ENCODE assay signal across 11 cellular contexts in the genomic region with DNA sequence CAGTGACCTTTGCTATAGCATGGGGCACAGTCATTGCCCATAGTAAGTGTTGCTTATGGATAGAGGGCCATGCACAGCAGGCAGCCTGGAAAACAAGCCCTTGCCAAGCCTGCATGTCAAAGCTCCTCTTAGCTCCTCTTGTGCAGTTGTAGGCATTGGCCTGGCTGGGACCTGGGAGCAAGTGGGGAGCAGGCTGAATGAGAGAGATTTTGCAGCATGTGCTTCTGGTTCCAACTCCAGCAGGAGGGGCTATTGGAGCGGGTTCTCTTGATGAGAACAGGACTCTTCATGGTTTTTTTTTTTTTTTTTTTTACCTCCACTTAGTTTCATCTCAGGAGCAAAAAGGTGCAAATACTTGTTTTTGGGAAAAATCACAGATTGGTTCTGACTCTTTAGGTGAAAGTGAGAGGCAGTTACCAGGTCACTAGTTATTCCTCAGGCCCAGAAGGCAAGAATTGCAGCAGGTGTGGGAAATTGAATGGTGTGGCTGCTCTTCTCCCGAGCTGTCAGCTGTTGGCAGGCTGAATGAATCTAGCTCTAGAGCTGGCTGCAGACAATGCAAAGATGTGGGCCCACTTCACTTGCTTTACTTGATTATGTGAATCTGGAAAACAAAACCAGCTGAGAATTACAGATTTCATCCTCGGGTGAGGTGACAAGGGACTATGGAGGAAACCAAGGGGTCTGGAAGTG.
A peak's percentile ranks its signal among the peaks of the same experiment; 100 is the strongest.
DNase-seq lines count a peak whose midpoint lies in the region; ATAC-seq and TF ChIP-seq lines count a peak whose summit lies in the region.
"Had no signal": no experiment of that assay in that cellular context is flagged by ENCODE, and none has a peak within 500 bp of the region (broad histone marks: within the 10 kb centered on the region; RNA-seq: fewer than 3 reads in every experiment).

No MANE protein-coding gene starts in this region.

- no peak overlapping the region for H3K27ac ChIP-seq in effector memory CD4-positive, alpha-beta T cell (ENCODE audit: insufficient read depth, low read length, poor library complexity, severe bottlenecking)
- H3K27ac ChIP-seq: KMS-11 had no signal

- no peaks in the 10 kb centered on the region for H3K9me3 Mint-ChIP-seq in chondrocyte (ENCODE audit: low read depth)
- H3K9me3 Mint-ChIP-seq in memory B cell, result no peaks in the 10 kb centered on the region
- no peaks in the 10 kb centered on the region for H3K9me3 Mint-ChIP-seq in natural killer cell treated with Interleukin-12 subunit alpha and Interleukin-12 subunit beta and Interleukin-15 and Interleukin-18, amount 100 ng/mL, for 72 hours

- H3K27ac Mint-ChIP-seq in chondrocyte (ENCODE audit: unreplicated experiment) (peak overlapping the region; percentile 34), memory B cell (peak overlapping the region; percentile 41)
- H3K27ac Mint-ChIP-seq in natural killer cell treated with Interleukin-12 subunit alpha and Interleukin-12 subunit beta and Interleukin-15 and Interleukin-18, amount 100 ng/mL, for 72 hours, result no peak overlapping the region

- H3K27me3 ChIP-seq in effector memory CD4-positive, alpha-beta T cell (replicated peaks; ENCODE audit: control insufficient read depth, insufficient read depth, low read length, poor library complexity, severe bottlenecking), result no peaks in the 10 kb centered on the region
- H3K27me3 ChIP-seq in MG63, result no peaks in the 10 kb centered on the region

- H3K27me3 Mint-ChIP-seq in chondrocyte (ENCODE audit: low read depth) (no peaks in the 10 kb centered on the region), memory B cell (no peaks in the 10 kb centered on the region)
- H3K27me3 Mint-ChIP-seq in natural killer cell treated with Interleukin-12 subunit alpha and Interleukin-12 subunit beta and Interleukin-15 and Interleukin-18, amount 100 ng/mL, for 72 hours, result no peaks in the 10 kb centered on the region

- H3K36me3 Mint-ChIP-seq in chondrocyte (ENCODE audit: low read depth), result peaks cover 2% of the 10 kb centered on the region
- peaks cover 30% of the 10 kb centered on the region for H3K36me3 Mint-ChIP-seq in memory B cell
- H3K36me3 Mint-ChIP-seq in natural killer cell treated with Interleukin-12 subunit alpha and Interleukin-12 subunit beta and Interleukin-15 and Interleukin-18, amount 100 ng/mL, for 72 hours, result peaks cover 11% of the 10 kb centered on the region

- H3K4me3 Mint-ChIP-seq in chondrocyte (ENCODE audit: unreplicated experiment), result no peak overlapping the region
- no peak overlapping the region for H3K4me3 Mint-ChIP-seq in memory B cell
- no peak overlapping the region for H3K4me3 Mint-ChIP-seq in natural killer cell treated with Interleukin-12 subunit alpha and Interleukin-12 subunit beta and Interleukin-15 and Interleukin-18, amount 100 ng/mL, for 72 hours

- DNase-seq in AG09309 (ENCODE audit: low read depth), result no peak
- DNase-seq in NCI-H1105 treated with DMSO at 0.1 percent for 48 hours (lab: John Stamatoyannopoulos, UW), result peak; percentile 36
- DNase-seq in chondrocyte (ENCODE audit: low spot score), result no peak
- no peak for DNase-seq in memory B cell (ENCODE audit: low spot score in 2 of 2)
- DNase-seq in natural killer cell treated with Interleukin-12 subunit alpha and Interleukin-12 subunit beta and Interleukin-15 and Interleukin-18, amount 100 ng/mL, for 72 hours (ENCODE audit: low spot score), result no peak
- no peak for DNase-seq in LoVo (ENCODE audit: low spot score)
- DNase-seq in effector memory CD4-positive, alpha-beta T cell, result no peak
- DNase-seq in MG63, result no peak
- DNase-seq: effector CD8-positive, alpha-beta T cell had no signal

- ATAC-seq in memory B cell (ENCODE audit: low read depth), result no peak
- ATAC-seq in natural killer cell treated with Interleukin-12 subunit alpha and Interleukin-12 subunit beta and Interleukin-15 and Interleukin-18, amount 100 ng/mL, for 72 hours, result no peak

- H3K4me1 Mint-ChIP-seq in chondrocyte (ENCODE audit: low read depth) (peaks cover 39% of the 10 kb centered on the region), memory B cell (peaks cover 57% of the 10 kb centered on the region)
- peaks cover 25 to 40% of the 10 kb centered on the region in 2 donors for H3K4me1 Mint-ChIP-seq in natural killer cell treated with Interleukin-12 subunit alpha and Interleukin-12 subunit beta and Interleukin-15 and Interleukin-18, amount 100 ng/mL, for 72 hours (ENCODE audit: low read depth in 2 of 2)

- no peaks in the 10 kb centered on the region for H3K9me3 ChIP-seq in effector memory CD4-positive, alpha-beta T cell (ENCODE audit: control insufficient read depth, low read length)
- H3K9me3 ChIP-seq in MG63, result no peaks in the 10 kb centered on the region
- H3K9me3 ChIP-seq: Caco-2 had no signal

- H3K4me1 ChIP-seq in effector memory CD4-positive, alpha-beta T cell (ENCODE audit: control insufficient read depth, insufficient read depth, low read length, poor library complexity, severe bottlenecking), result no peaks in the 10 kb centered on the region

- TF ChIP-seq CTCF in AG09309 (IDR thresholded peaks at IDR 0.05; ENCODE audit: control insufficient read depth, insufficient read depth, low read depth, low read length, missing control alignments) (peak; percentile 16), chondrocyte (IDR thresholded peaks at IDR 0.05) (peak; percentile 36)

- no peaks in the 10 kb centered on the region for H3K36me3 ChIP-seq in effector memory CD4-positive, alpha-beta T cell (ENCODE audit: control insufficient read depth, insufficient read depth, low read length)
- H3K36me3 ChIP-seq in MG63, result peaks cover 16% of the 10 kb centered on the region

- no peak overlapping the region for H3K4me3 ChIP-seq in AG09309 (ENCODE audit: control insufficient read depth, low read depth, low read length)
- no peak overlapping the region for H3K4me3 ChIP-seq in effector memory CD4-positive, alpha-beta T cell (ENCODE audit: insufficient read depth, low read depth, low read length, poor library complexity, severe bottlenecking)
- no peak overlapping the region for H3K4me3 ChIP-seq in MG63

Comparison
In these comparisons a context has a peak if more than half of its experiments do, and no peak if none do; other contexts are left out.
1. H3K27ac Mint-ChIP-seq: peak in chondrocyte (single experiment) and memory B cell (single experiment); none in natural killer cell treated with Interleukin-12 subunit alpha and Interleukin-12 subunit beta and Interleukin-15 and Interleukin-18, amount 100 ng/mL, for 72 hours (0 of 2).